In genomic region chr10:1559311-1559710, GRCh38 we compare ENCODE assay signal across 27 cellular contexts.
"Had no signal": no experiment of that assay in that cellular context is flagged by ENCODE, and none has a peak within 500 bp of the region (broad histone marks: within the 10 kb centered on the region; RNA-seq: fewer than 3 reads in every experiment).

No MANE protein-coding gene starts in this region.

- FAIRE-seq: frontal cortex, keratinocyte had no signal

- ATAC-seq: activated CD4-positive, alpha-beta T cell treated with anti-CD3 and anti-CD28 coated beads for 36 hours; naive thymus-derived CD8-positive, alpha-beta T cell had no signal

- H3K27me3 ChIP-seq: cardiac muscle cell, testis had no signal

- H3K36me3 ChIP-seq: cardiac muscle cell had no signal

- H3K4me1 Mint-ChIP-seq: activated CD4-positive, alpha-beta T cell treated with anti-CD3 and anti-CD28 coated beads for 36 hours had no signal

- DNase-seq: activated CD4-positive, alpha-beta T cell treated with anti-CD3 and anti-CD28 coated beads for 36 hours; activated CD4-positive, alpha-beta T cell treated with anti-CD3 and anti-CD28 coated beads, Interleukin-2, amount 50 U/mL, for 4 hours; activated CD4-positive, CD25-positive, alpha-beta regulatory T cell; activated effector memory CD4-positive, alpha-beta T cell treated with Interleukin-2 at 50 U/mL for 16 hours; activated naive CD4-positive, alpha-beta T cell treated with Interleukin-2 at 50 U/mL for 16 hours; activated T-cell treated with anti-CD3 and anti-CD28 coated beads for 4 hours; anterior cingulate cortex; effector memory CD4-positive, alpha-beta T cell; naive thymus-derived CD8-positive, alpha-beta T cell; stimulated activated CD4-positive, alpha-beta T cell treated with anti-CD3 and anti-CD28 coated beads, Interleukin-15, amount 100 ng/mL, for 24 hours; stimulated activated CD4-positive, alpha-beta T cell treated with anti-CD3 and anti-CD28 coated beads, Interleukin-2, amount 100 ng/mL, for 24 hours; stimulated activated naive CD4-positive, alpha-beta T cell treated with Interleukin-2 at 50 U/mL for 16 hours; T-helper 1 cell; testis; trophoblast cell had no signal

- H3K79me2 ChIP-seq: hepatocyte had no signal

- H2AFZ ChIP-seq: hepatocyte had no signal

- H3K4me3 ChIP-seq: cardiac muscle cell, coronary artery, dorsolateral prefrontal cortex, hepatocyte, smooth muscle cell, testis had no signal

- H3K4me1 ChIP-seq: testis had no signal

- H3K9me3 ChIP-seq: testis had no signal

- H3K4me2 ChIP-seq: smooth muscle cell had no signal

- H3K36me3 Mint-ChIP-seq: activated naive CD8-positive, alpha-beta T cell; memory B cell; naive thymus-derived CD8-positive, alpha-beta T cell had no signal

- H3K27ac ChIP-seq: coronary artery, hepatocyte, testis had no signal

- H3K27ac Mint-ChIP-seq: activated CD4-positive, alpha-beta T cell treated with anti-CD3 and anti-CD28 coated beads for 36 hours; activated naive CD8-positive, alpha-beta T cell; memory B cell; naive thymus-derived CD8-positive, alpha-beta T cell; progenitor cell of endocrine pancreas; T-helper 2 cell treated with Interferon-gamma antibody and Interleukin-4, amounts not matched to agents 5 μg/mL and 100 μg/mL, for 36 hours had no signal

- H3K4me3 Mint-ChIP-seq: activated CD4-positive, alpha-beta T cell treated with anti-CD3 and anti-CD28 coated beads for 36 hours; activated naive CD8-positive, alpha-beta T cell; memory B cell; naive thymus-derived CD8-positive, alpha-beta T cell; neural crest cell; T-helper 2 cell treated with Interferon-gamma antibody and Interleukin-4, amounts not matched to agents 5 μg/mL and 100 μg/mL, for 36 hours had no signal

- H3K9me3 Mint-ChIP-seq: memory B cell; naive thymus-derived CD8-positive, alpha-beta T cell; neural crest cell; T-helper 2 cell treated with Interferon-gamma antibody and Interleukin-4, amounts not matched to agents 5 μg/mL and 100 μg/mL, for 36 hours had no signal
